29 cellular contexts compared by ENCODE assay signal in the genomic region with DNA sequence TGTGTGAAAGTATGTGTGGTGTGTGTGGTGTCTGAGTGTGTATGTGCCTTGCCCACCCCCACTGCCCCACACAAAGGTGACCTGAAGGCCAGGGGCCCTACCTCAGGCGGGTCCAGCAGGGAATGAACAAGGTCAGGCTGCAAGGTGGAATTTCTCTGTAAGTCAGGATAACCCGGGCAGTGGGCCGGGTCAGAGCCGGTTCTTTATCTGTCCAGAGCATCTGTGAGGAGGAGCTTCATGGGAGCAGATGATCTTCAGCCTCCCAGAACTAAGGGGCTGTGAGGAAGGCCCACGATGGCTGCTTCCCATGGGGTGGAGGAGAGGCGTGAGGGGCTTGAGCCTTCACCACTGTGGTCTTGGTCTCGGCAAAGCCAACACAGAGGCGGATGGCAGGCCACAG.
"Had no signal": no experiment of that assay in that cellular context is flagged by ENCODE, and none has a peak within 500 bp of the region (broad histone marks: within the 10 kb centered on the region; RNA-seq: fewer than 3 reads in every experiment).

No MANE protein-coding gene starts in this region.

- FAIRE-seq: endothelial cell of umbilical vein had no signal

- H3K9me3 Mint-ChIP-seq: activated CD4-positive, alpha-beta memory T cell treated with anti-CD3 and anti-CD28 coated beads for 36 hours; activated CD4-positive, alpha-beta T cell treated with anti-CD3 and anti-CD28 coated beads, Interleukin-2, amount 10 ng/mL, durations not matched to agents 24 days and 14 days; activated T-helper 1 cell treated with anti-CD3 and anti-CD28 coated beads, Interleukin-12 subunit alpha, Interleukin-12 subunit beta, Interleukin-2, Interleukin-4 antibody, amounts not matched to agents 30 ng/mL and 10 ng/mL and 1 ng/mL, durations not matched to agents 14 hours and 24 hours and 36 hours; T-helper 2 cell treated with Interferon-gamma antibody and Interleukin-4, amounts not matched to agents 5 μg/mL and 100 μg/mL, for 36 hours had no signal

- H3K27me3 ChIP-seq: brain microvascular endothelial cell, right atrium auricular region, thyroid gland, upper lobe of right lung had no signal

- H3K27ac Mint-ChIP-seq: activated CD4-positive, alpha-beta memory T cell treated with anti-CD3 and anti-CD28 coated beads for 36 hours; activated CD4-positive, alpha-beta T cell treated with anti-CD3 and anti-CD28 coated beads, Interleukin-2, amount 10 ng/mL, durations not matched to agents 24 days and 14 days; activated T-helper 1 cell treated with anti-CD3 and anti-CD28 coated beads, Interleukin-12 subunit alpha, Interleukin-12 subunit beta, Interleukin-2, Interleukin-4 antibody, amounts not matched to agents 30 ng/mL and 10 ng/mL and 1 ng/mL, durations not matched to agents 14 hours and 24 hours and 36 hours; stimulated activated naive B cell treated with anti-CD40 and anti-IgM and Interleukin-4, amounts not matched to agents 10 μg/mL and 1 μg/mL and 100 μg/mL, for 72 hours; T-helper 2 cell treated with Interferon-gamma antibody and Interleukin-4, amounts not matched to agents 5 μg/mL and 100 μg/mL, for 36 hours had no signal

- H3K36me3 Mint-ChIP-seq: activated CD4-positive, alpha-beta memory T cell treated with anti-CD3 and anti-CD28 coated beads for 36 hours; stimulated activated naive B cell treated with anti-CD40 and anti-IgM and Interleukin-4, amounts not matched to agents 10 μg/mL and 1 μg/mL and 100 μg/mL, for 72 hours had no signal

- H3K4me3 Mint-ChIP-seq: activated CD4-positive, alpha-beta memory T cell treated with anti-CD3 and anti-CD28 coated beads for 36 hours; activated CD4-positive, alpha-beta T cell treated with anti-CD3 and anti-CD28 coated beads, Interleukin-2, amount 10 ng/mL, durations not matched to agents 24 days and 14 days; activated T-helper 1 cell treated with anti-CD3 and anti-CD28 coated beads, Interleukin-12 subunit alpha, Interleukin-12 subunit beta, Interleukin-2, Interleukin-4 antibody, amounts not matched to agents 30 ng/mL and 10 ng/mL and 1 ng/mL, durations not matched to agents 14 hours and 24 hours and 36 hours; effector memory CD8-positive, alpha-beta T cell; stimulated activated naive B cell treated with anti-CD40 and anti-IgM and Interleukin-4, amounts not matched to agents 10 μg/mL and 1 μg/mL and 100 μg/mL, for 72 hours; T-helper 2 cell treated with Interferon-gamma antibody and Interleukin-4, amounts not matched to agents 5 μg/mL and 100 μg/mL, for 36 hours had no signal

- H3K27me3 Mint-ChIP-seq: activated CD4-positive, alpha-beta T cell treated with anti-CD3 and anti-CD28 coated beads, Interleukin-2, amount 10 ng/mL, durations not matched to agents 24 days and 14 days had no signal

- H3K4me1 ChIP-seq: left ventricle myocardium inferior, right atrium auricular region, stomach, thyroid gland, upper lobe of right lung had no signal

- H3K9me3 ChIP-seq: left ventricle myocardium inferior, right atrium auricular region, thyroid gland, upper lobe of right lung had no signal

- H3K4me1 Mint-ChIP-seq: activated CD4-positive, alpha-beta T cell treated with anti-CD3 and anti-CD28 coated beads, Interleukin-2, amount 10 ng/mL, durations not matched to agents 24 days and 14 days; stimulated activated naive B cell treated with anti-CD40 and anti-IgM and Interleukin-4, amounts not matched to agents 10 μg/mL and 1 μg/mL and 100 μg/mL, for 72 hours had no signal

- DNase-seq: activated CD4-positive, alpha-beta memory T cell treated with anti-CD3 and anti-CD28 coated beads for 36 hours; activated CD4-positive, alpha-beta T cell treated with anti-CD3 and anti-CD28 coated beads, Interleukin-2, amount 10 ng/mL, durations not matched to agents 24 days and 14 days; activated CD4-positive, CD25-positive, alpha-beta regulatory T cell treated with anti-CD3 and anti-CD28 coated beads, Interleukin-2, amount 50 U/mL, for 72 hours; activated CD8-positive, alpha-beta memory T cell treated with anti-CD3 and anti-CD28 coated beads, Interleukin-2, amount 50 U/mL, for 4 hours; activated gamma-delta T cell treated with Interleukin-2 at 50 U/mL for 16 hours; activated naive CD4-positive, alpha-beta T cell treated with anti-CD3 and anti-CD28 coated beads, Interleukin-2, amount 50 U/mL, for 16 hours; activated T-cell treated with anti-CD3 and anti-CD28 coated beads, Interleukin-2, amount 50 U/mL, for 1 hour; amniotic stem cell; brain microvascular endothelial cell; caudate nucleus; cortex of kidney; effector memory CD8-positive, alpha-beta T cell; foreskin fibroblast; head of caudate nucleus; kidney glomerular epithelial cell; left ventricle myocardium inferior; stimulated activated CD4-positive, alpha-beta T cell treated with anti-CD3 and anti-CD28 coated beads, Interleukin-15, amount 100 ng/mL, for 24 hours; stimulated activated CD4-positive, alpha-beta T cell treated with anti-CD3 and anti-CD28 coated beads, Interleukin-2, amount 100 ng/mL, for 24 hours; stimulated activated naive B cell treated with anti-CD40 and anti-IgM and Interleukin-4, amounts not matched to agents 10 μg/mL and 1 μg/mL and 100 μg/mL, for 72 hours; stomach; T-helper 1 cell; upper lobe of right lung had no signal

- H3K4me3 ChIP-seq: left ventricle myocardium inferior, lung, right atrium auricular region, stomach, thyroid gland, upper lobe of right lung had no signal

- H3K36me3 ChIP-seq: brain microvascular endothelial cell, left ventricle myocardium inferior, right atrium auricular region, stomach, thyroid gland, upper lobe of right lung had no signal

- ATAC-seq: effector memory CD8-positive, alpha-beta T cell; esophagus mucosa; stimulated activated naive B cell treated with anti-CD40 and anti-IgM and Interleukin-4, amounts not matched to agents 10 μg/mL and 1 μg/mL and 100 μg/mL, for 72 hours; upper lobe of right lung had no signal

- H3K27ac ChIP-seq: brain microvascular endothelial cell, left ventricle myocardium inferior, right atrium auricular region, stomach, thyroid gland, upper lobe of right lung had no signal
